ENCODE assay signal across 8 cellular contexts in the genomic region with DNA sequence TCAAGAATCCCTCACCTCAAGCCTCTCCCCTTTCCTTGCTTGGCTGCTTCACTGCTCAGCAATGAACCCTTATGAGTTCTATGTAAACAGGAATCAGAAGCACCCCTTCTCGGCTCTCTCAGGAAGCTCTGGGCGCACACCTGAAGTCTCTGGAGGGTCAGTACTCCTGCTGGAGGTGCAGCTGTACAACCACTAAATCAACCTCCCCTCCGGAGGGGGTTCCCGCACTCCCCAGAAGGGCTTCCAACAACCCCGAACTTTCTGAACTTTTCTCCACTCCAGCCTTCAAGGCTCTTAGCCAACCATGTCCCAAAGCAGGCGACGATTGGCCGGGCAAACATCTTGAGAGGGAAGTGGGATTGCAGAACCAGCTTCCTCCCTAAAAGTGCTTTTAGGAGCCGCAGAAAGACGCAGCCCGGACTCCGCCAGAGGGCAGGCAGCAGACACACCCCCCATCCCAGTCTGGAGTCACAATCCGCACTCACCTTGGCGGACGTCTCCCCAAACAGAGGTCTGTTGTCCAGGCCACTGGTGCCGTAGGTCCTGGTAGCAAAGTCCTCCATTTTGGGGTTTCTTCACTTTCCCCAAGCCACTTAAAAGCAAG.
DNase-seq lines count a peak whose midpoint lies in the region; ATAC-seq lines count a peak whose summit lies in the region.

No MANE protein-coding gene starts in this region.

- H3K4me1 ChIP-seq in neuron (ENCODE audit: insufficient read depth, low read length) = peaks cover 17% of the 10 kb centered on the region

- peak overlapping the region; percentile 98 for H3K27ac Mint-ChIP-seq in activated naive CD4-positive, alpha-beta T cell treated with anti-CD3 and anti-CD28 coated beads, Interleukin-2, amount 10 ng/mL, durations not matched to agents 7 days and 5 days

- DNase-seq in DMS79 treated with DMSO at 0.1 percent for 48 hours (lab: John Stamatoyannopoulos, UW) (peak; percentile 88), NCI-H226 (peak; percentile 3), germinal center (ENCODE audit: low spot score) (peak; percentile 73), NCI-H2196 (lab: John Stamatoyannopoulos, UW; ENCODE audit: unreplicated experiment) (no peak), NCI-H1105 treated with DMSO at 0.1 percent for 48 hours (lab: John Stamatoyannopoulos, UW) (no peak)
- peak; percentile 49 for DNase-seq in activated naive CD4-positive, alpha-beta T cell treated with anti-CD3 and anti-CD28 coated beads, Interleukin-2, amount 10 ng/mL, durations not matched to agents 7 days and 5 days

- H2AFZ ChIP-seq in neuron (ENCODE audit: low read depth, low read length) = peak overlapping the region; percentile 96

- H3K4me1 Mint-ChIP-seq in activated naive CD4-positive, alpha-beta T cell treated with anti-CD3 and anti-CD28 coated beads, Interleukin-2, amount 10 ng/mL, durations not matched to agents 7 days and 5 days = peaks cover 53% of the 10 kb centered on the region

- peak overlapping the region; percentile 99 for H3K4me3 Mint-ChIP-seq in activated naive CD4-positive, alpha-beta T cell treated with anti-CD3 and anti-CD28 coated beads, Interleukin-2, amount 10 ng/mL, durations not matched to agents 7 days and 5 days

- CTCF ChIA-PET in activated naive CD4-positive, alpha-beta T cell treated with anti-CD3 and anti-CD28 coated beads, Interleukin-2, amount 10 ng/mL, durations not matched to agents 7 days and 5 days (lab: Charles Lee) = interaction anchor here (0.9 to 1.2 kb wide), 5 partner anchors 8 to 67 kb away, joined by 3 to 4 read pairs (median 3); partner anchors contain the start of gene DMTF1

- H3K27me3 Mint-ChIP-seq in activated naive CD4-positive, alpha-beta T cell treated with anti-CD3 and anti-CD28 coated beads, Interleukin-2, amount 10 ng/mL, durations not matched to agents 7 days and 5 days = peaks cover 8% of the 10 kb centered on the region

- peaks cover 31% of the 10 kb centered on the region for H3K36me3 Mint-ChIP-seq in activated naive CD4-positive, alpha-beta T cell treated with anti-CD3 and anti-CD28 coated beads, Interleukin-2, amount 10 ng/mL, durations not matched to agents 7 days and 5 days

- H3K36me3 ChIP-seq in neuron (ENCODE audit: insufficient read depth, low read length) = peaks cover 4% of the 10 kb centered on the region

- H3K9me3 ChIP-seq in neuron (ENCODE audit: low read length) = no peaks in the 10 kb centered on the region

- H3K27me3 ChIP-seq in neuron (ENCODE audit: insufficient read depth, low read length) = peaks cover 4% of the 10 kb centered on the region

- peak overlapping the region; percentile 95 for H3K4me3 ChIP-seq in neuron (ENCODE audit: low read length)

- ATAC-seq in GM21737 (IDR thresholded peaks at IDR 0.05; ENCODE audit: unreplicated experiment) = peak; percentile 18

- H3K9me3 Mint-ChIP-seq in activated naive CD4-positive, alpha-beta T cell treated with anti-CD3 and anti-CD28 coated beads, Interleukin-2, amount 10 ng/mL, durations not matched to agents 7 days and 5 days = no peaks in the 10 kb centered on the region

Comparison
In these comparisons a context has a peak if more than half of its experiments do, and no peak if none do; other contexts are left out.
1. DNase-seq: peak in DMS79 treated with DMSO at 0.1 percent for 48 hours (single experiment), NCI-H226 (single experiment), activated naive CD4-positive, alpha-beta T cell treated with anti-CD3 and anti-CD28 coated beads, Interleukin-2, amount 10 ng/mL, durations not matched to agents 7 days and 5 days (single experiment) and germinal center (single experiment); none in NCI-H2196 (single experiment) and NCI-H1105 treated with DMSO at 0.1 percent for 48 hours (single experiment).